ENCODE assay signal across 28 cellular contexts in genomic region chr7:42605800-42606199, GRCh38.
A peak's percentile ranks its signal among the peaks of the same experiment; 100 is the strongest.
DNase-seq lines count a peak whose midpoint lies in the region; ATAC-seq, FAIRE-seq and TF ChIP-seq lines count a peak whose summit lies in the region.
"Had no signal": no experiment of that assay in that cellular context is flagged by ENCODE, and none has a peak within 500 bp of the region (broad histone marks: within the 10 kb centered on the region; RNA-seq: fewer than 3 reads in every experiment).

No MANE protein-coding gene starts in this region.

- H3K9me3 ChIP-seq in CD8-positive, alpha-beta T cell (ENCODE audit: low read length) = no peaks in the 10 kb centered on the region
- H3K9me3 ChIP-seq: heart right ventricle, right lobe of liver, vagina had no signal

- no peaks in the 10 kb centered on the region for H3K9me3 Mint-ChIP-seq in nephron
- H3K9me3 Mint-ChIP-seq in chondrocyte (ENCODE audit: low read depth) = no peaks in the 10 kb centered on the region
- no peaks in the 10 kb centered on the region for H3K9me3 Mint-ChIP-seq in CD8-positive, alpha-beta T cell
- H3K9me3 Mint-ChIP-seq: effector memory CD8-positive, alpha-beta T cell; mesothelial cell of epicardium had no signal

- H3K4me1 ChIP-seq in CD8-positive, alpha-beta T cell (ENCODE audit: insufficient read depth, low read length) = no peaks in the 10 kb centered on the region
- H3K4me1 ChIP-seq: right lobe of liver had no signal

- H3K27me3 Mint-ChIP-seq in nephron (ENCODE audit: low read depth) = peaks cover 3% of the 10 kb centered on the region
- H3K27me3 Mint-ChIP-seq in chondrocyte (ENCODE audit: low read depth) = peaks cover 2% of the 10 kb centered on the region
- H3K27me3 Mint-ChIP-seq in CD8-positive, alpha-beta T cell (ENCODE audit: low read depth) = no peaks in the 10 kb centered on the region
- H3K27me3 Mint-ChIP-seq: effector memory CD8-positive, alpha-beta T cell had no signal

- TF ChIP-seq CTCF in bronchial epithelial cell (IDR thresholded peaks at IDR 0.05; ENCODE audit: insufficient read depth, low read length, severe bottlenecking) = no peak
- no peak for TF ChIP-seq CTCF in nephron (IDR thresholded peaks at IDR 0.05; ENCODE audit: unreplicated experiment in 3 of 3)
- TF ChIP-seq CTCF in chondrocyte (IDR thresholded peaks at IDR 0.05) = no peak
- TF ChIP-seq CTCF in CD8-positive, alpha-beta T cell (IDR thresholded peaks at IDR 0.05) = no peak

- ATAC-seq in stimulated activated naive CD8-positive, alpha-beta T cell treated with anti-CD3 and anti-CD28 coated beads, Interleukin-15, Interleukin-2, amounts not matched to agents 100 U/mL and 50 U/mL, for 24 hours = no peak
- ATAC-seq in CD8-positive, alpha-beta T cell = no peak
- ATAC-seq: activated T-cell treated with anti-CD3 and anti-CD28 coated beads, Interleukin-2, amount 50 U/mL, for 72 hours; effector memory CD8-positive, alpha-beta T cell; heart right ventricle; left lobe of liver; naive thymus-derived CD8-positive, alpha-beta T cell; right lobe of liver had no signal

- DNase-seq in LHCN-M2 (ENCODE audit: low read depth) = peak; percentile 49
- peak; percentile 47 for DNase-seq in bronchial epithelial cell (ENCODE audit: low read depth)
- no peak for DNase-seq in activated CD4-positive, alpha-beta T cell treated with anti-CD3 and anti-CD28 coated beads for 4 hours
- DNase-seq in chondrocyte (ENCODE audit: low spot score) = no peak
- DNase-seq in stimulated activated naive CD8-positive, alpha-beta T cell treated with anti-CD3 and anti-CD28 coated beads, Interleukin-15, Interleukin-2, amounts not matched to agents 100 U/mL and 50 U/mL, for 24 hours = no peak
- no peak for DNase-seq in CD8-positive, alpha-beta T cell
- DNase-seq: activated CD4-positive, alpha-beta T cell treated with anti-CD3 and anti-CD28 coated beads for 1 hour; activated CD8-positive, alpha-beta memory T cell treated with anti-CD3 and anti-CD28 coated beads for 24 hours; activated naive CD4-positive, alpha-beta T cell treated with anti-CD3 and anti-CD28 coated beads for 36 hours; activated T-cell treated with anti-CD3 and anti-CD28 coated beads, Interleukin-2, amount 50 U/mL, for 72 hours; DMS79; effector memory CD8-positive, alpha-beta T cell; heart right ventricle; Karpas-422; naive thymus-derived CD8-positive, alpha-beta T cell; NCI-H187 treated with DMSO at 0.1 percent for 48 hours; NCI-H345; OCI-M1; right lobe of liver; SHP77; SW 1271 had no signal

- no peaks in the 10 kb centered on the region for H3K36me3 ChIP-seq in bronchial epithelial cell (ENCODE audit: control insufficient read depth, insufficient read depth, low read length)
- H3K36me3 ChIP-seq in CD8-positive, alpha-beta T cell (ENCODE audit: insufficient read depth, low read length) = no peaks in the 10 kb centered on the region
- H3K36me3 ChIP-seq: heart right ventricle, right lobe of liver, vagina had no signal

- POLR2A ChIA-PET in CD8-positive, alpha-beta T cell (lab: Charles Lee) = no interaction called here

- no peaks in the 10 kb centered on the region for H3K27me3 ChIP-seq in bronchial epithelial cell (ENCODE audit: control insufficient read depth, insufficient read depth, low read length)
- H3K27me3 ChIP-seq in CD8-positive, alpha-beta T cell (ENCODE audit: insufficient read depth, low read length) = no peaks in the 10 kb centered on the region
- H3K27me3 ChIP-seq: right lobe of liver, vagina had no signal

- intact Hi-C loops in CD8-positive, alpha-beta T cell (cut with DNase I, micrococcal nuclease) = no loop called here

- H3K4me3 Mint-ChIP-seq in nephron (no peak overlapping the region), chondrocyte (ENCODE audit: unreplicated experiment) (no peak overlapping the region)
- no peak overlapping the region for H3K4me3 Mint-ChIP-seq in CD8-positive, alpha-beta T cell
- H3K4me3 Mint-ChIP-seq: activated naive CD4-positive, alpha-beta T cell treated with anti-CD3 and anti-CD28 coated beads for 36 hours; activated T-cell treated with anti-CD3 and anti-CD28 coated beads, Interleukin-2, amount 50 U/mL, for 72 hours; effector memory CD8-positive, alpha-beta T cell; mesothelial cell of epicardium; naive thymus-derived CD8-positive, alpha-beta T cell had no signal

- H3K4me3 ChIP-seq in bronchial epithelial cell (ENCODE audit: low read depth, low read length) = no peak overlapping the region
- H3K4me3 ChIP-seq in CD8-positive, alpha-beta T cell (ENCODE audit: low read depth, low read length) = no peak overlapping the region
- H3K4me3 ChIP-seq: heart right ventricle, right lobe of liver, vagina had no signal

- FAIRE-seq in bronchial epithelial cell (lab: Jason Lieb, UNC) = no peak
- FAIRE-seq: GM12892, GM19239, H1 had no signal

- peak overlapping the region; percentile 6 to 39 (median 12) for H3K27ac Mint-ChIP-seq in nephron
- no peak overlapping the region for H3K27ac Mint-ChIP-seq in chondrocyte (ENCODE audit: unreplicated experiment)
- H3K27ac Mint-ChIP-seq in CD8-positive, alpha-beta T cell = no peak overlapping the region
- H3K27ac Mint-ChIP-seq: activated naive CD4-positive, alpha-beta T cell treated with anti-CD3 and anti-CD28 coated beads for 36 hours; activated T-cell treated with anti-CD3 and anti-CD28 coated beads, Interleukin-2, amount 50 U/mL, for 72 hours; effector memory CD8-positive, alpha-beta T cell; mesothelial cell of epicardium; naive thymus-derived CD8-positive, alpha-beta T cell had no signal

- peaks cover 18% of the 10 kb centered on the region for H3K4me1 Mint-ChIP-seq in nephron
- peaks cover 11% of the 10 kb centered on the region for H3K4me1 Mint-ChIP-seq in chondrocyte (ENCODE audit: low read depth)
- no peaks in the 10 kb centered on the region for H3K4me1 Mint-ChIP-seq in CD8-positive, alpha-beta T cell (ENCODE audit: low read depth)
- H3K4me1 Mint-ChIP-seq: naive thymus-derived CD8-positive, alpha-beta T cell had no signal

- CTCF ChIA-PET in CD8-positive, alpha-beta T cell (lab: Charles Lee) = no interaction called here

- no peak overlapping the region for H3K27ac ChIP-seq in CD8-positive, alpha-beta T cell (ENCODE audit: low read depth, low read length)
- H3K27ac ChIP-seq: heart right ventricle, right lobe of liver, vagina had no signal

- H3K36me3 Mint-ChIP-seq in nephron (ENCODE audit: low read depth) (no peaks in the 10 kb centered on the region), chondrocyte (ENCODE audit: low read depth) (peaks cover 2% of the 10 kb centered on the region)
- no peaks in the 10 kb centered on the region for H3K36me3 Mint-ChIP-seq in CD8-positive, alpha-beta T cell
- H3K36me3 Mint-ChIP-seq: mesothelial cell of epicardium; naive thymus-derived CD8-positive, alpha-beta T cell had no signal

Comparison
In these comparisons a context has a peak if more than half of its experiments do, and no peak if none do; other contexts are left out.
1. DNase-seq: peak in LHCN-M2 (single experiment) and bronchial epithelial cell (single experiment); none in activated CD4-positive, alpha-beta T cell treated with anti-CD3 and anti-CD28 coated beads for 4 hours (0 of 2), chondrocyte (single experiment), stimulated activated naive CD8-positive, alpha-beta T cell treated with anti-CD3 and anti-CD28 coated beads, Interleukin-15, Interleukin-2, amounts not matched to agents 100 U/mL and 50 U/mL, for 24 hours (single experiment) and CD8-positive, alpha-beta T cell (0 of 7).
2. H3K27ac Mint-ChIP-seq: peak in nephron (3 of 3); none in chondrocyte (single experiment) and CD8-positive, alpha-beta T cell (single experiment).